In genomic region chr5:35788724-35789123, GRCh38 we compare ENCODE assay signal across 1 cellular context.
TF ChIP-seq lines count a peak whose summit lies in the region.

No MANE protein-coding gene starts in this region.

TF ChIP-seq in HepG2, 621 proteins besides CTCF, POLR2A, EP300 and RAD21 (continued from another document):
- no peak for TF ChIP-seq ZHX2 (IDR thresholded peaks at IDR 0.05; ENCODE audit: low read depth)
- no peak for TF ChIP-seq ZHX2 (CRISPR knock-in tag; IDR thresholded peaks at IDR 0.05; ENCODE audit: borderline replicate concordance)
- no peak for TF ChIP-seq ZNF225 (CRISPR knock-in tag; IDR thresholded peaks at IDR 0.05)
- TF ChIP-seq ZNF501 (CRISPR knock-in tag; IDR thresholded peaks at IDR 0.05): no peak
- TF ChIP-seq TOPORS (CRISPR knock-in tag; IDR thresholded peaks at IDR 0.05): no peak
- no peak for TF ChIP-seq CENPBD1 (CRISPR knock-in tag; IDR thresholded peaks at IDR 0.05; ENCODE audit: borderline replicate concordance, low read depth)
- no peak for TF ChIP-seq ZNF878 (CRISPR knock-in tag; IDR thresholded peaks at IDR 0.05)
- no peak for TF ChIP-seq AKAP8 (CRISPR knock-in tag; IDR thresholded peaks at IDR 0.05)
- TF ChIP-seq ZMYM4 (CRISPR knock-in tag; IDR thresholded peaks at IDR 0.05): no peak
